ENCODE assay signal across 8 cellular contexts in genomic region chr21:26769613-26770188, GRCh38.
DNase-seq lines count a peak whose midpoint lies in the region; ATAC-seq and TF ChIP-seq lines count a peak whose summit lies in the region.

No MANE protein-coding gene starts in this region.

- H3K9me3 ChIP-seq in KOPT-K1 (ENCODE audit: insufficient read depth, low read length, poor library complexity, severe bottlenecking): no peaks in the 10 kb centered on the region

- H3K4me3 ChIP-seq in AG10803 (ENCODE audit: low read length) (no peak overlapping the region), kidney epithelial cell (ENCODE audit: low read depth, low read length) (no peak overlapping the region)

- H3K36me3 Mint-ChIP-seq in WTC11: no peaks in the 10 kb centered on the region

- H3K27me3 ChIP-seq in kidney epithelial cell (ENCODE audit: control insufficient read depth, insufficient read depth, low read length): no peaks in the 10 kb centered on the region

- TF ChIP-seq CTCF in AG10803 (conservative IDR thresholded peaks at IDR 0.05; ENCODE audit: low read length) (peak; percentile 68), WTC11 (IDR thresholded peaks at IDR 0.05) (peak; percentile 14; the same call in 1 of the 2 replicates), kidney epithelial cell (IDR thresholded peaks at IDR 0.05; ENCODE audit: insufficient read depth, low read length, poor library complexity, severe bottlenecking) (peak; percentile 51)

- H3K4me3 Mint-ChIP-seq in WTC11: no peak overlapping the region

- no peaks in the 10 kb centered on the region for H3K36me3 ChIP-seq in KOPT-K1 (ENCODE audit: insufficient read depth, low read length)
- no peaks in the 10 kb centered on the region for H3K36me3 ChIP-seq in kidney epithelial cell (ENCODE audit: control insufficient read depth, insufficient read depth, low read length)

- H3K27ac ChIP-seq in KOPT-K1 (ENCODE audit: low read depth, low read length, poor library complexity, severe bottlenecking): peak overlapping the region; percentile 16

- no peak overlapping the region for H3K27ac Mint-ChIP-seq in WTC11

- CTCF ChIA-PET in WTC11 (lab: Charles Lee): interaction anchor here (1.1 kb wide), 1 partner anchor 75 kb away, joined by 4 read pairs; no protein-coding TSS in a partner anchor

- ATAC-seq in WTC11: no peak

- H3K27me3 Mint-ChIP-seq in WTC11 (ENCODE audit: low read depth): no peaks in the 10 kb centered on the region

- POLR2A ChIA-PET in WTC11 (lab: Charles Lee): no interaction called here

- no peaks in the 10 kb centered on the region for H3K9me3 Mint-ChIP-seq in WTC11

- peaks cover 3% of the 10 kb centered on the region; the same call in 1 of the 2 replicates for H3K4me1 Mint-ChIP-seq in WTC11

- DNase-seq in AG10803 (ENCODE audit: low read depth) (peak; percentile 70), WTC11 (ENCODE audit: low spot score) (no peak), kidney epithelial cell (ENCODE audit: low read depth) (no peak), OCI-M2 (lab: John Stamatoyannopoulos, UW; ENCODE audit: unreplicated experiment) (no peak), ureter (ENCODE audit: low spot score) (no peak), occipital lobe (lab: John Stamatoyannopoulos, UW) (no peak), ecto neural progenitor cell (ENCODE audit: low spot score) (no peak)

TF ChIP-seq in WTC11, 78 proteins besides CTCF, POLR2A, EP300 and RAD21 (continues in another document):
- TF ChIP-seq NR1H2 (CRISPR knock-in tag; IDR thresholded peaks at IDR 0.05): no peak
- no peak for TF ChIP-seq ZNF232 (CRISPR knock-in tag; IDR thresholded peaks at IDR 0.05)
- no peak for TF ChIP-seq KAT7 (CRISPR knock-in tag; IDR thresholded peaks at IDR 0.05; ENCODE audit: borderline replicate concordance)
- TF ChIP-seq FOXK1 (CRISPR knock-in tag; IDR thresholded peaks at IDR 0.05): no peak
- TF ChIP-seq, protein P1, sequence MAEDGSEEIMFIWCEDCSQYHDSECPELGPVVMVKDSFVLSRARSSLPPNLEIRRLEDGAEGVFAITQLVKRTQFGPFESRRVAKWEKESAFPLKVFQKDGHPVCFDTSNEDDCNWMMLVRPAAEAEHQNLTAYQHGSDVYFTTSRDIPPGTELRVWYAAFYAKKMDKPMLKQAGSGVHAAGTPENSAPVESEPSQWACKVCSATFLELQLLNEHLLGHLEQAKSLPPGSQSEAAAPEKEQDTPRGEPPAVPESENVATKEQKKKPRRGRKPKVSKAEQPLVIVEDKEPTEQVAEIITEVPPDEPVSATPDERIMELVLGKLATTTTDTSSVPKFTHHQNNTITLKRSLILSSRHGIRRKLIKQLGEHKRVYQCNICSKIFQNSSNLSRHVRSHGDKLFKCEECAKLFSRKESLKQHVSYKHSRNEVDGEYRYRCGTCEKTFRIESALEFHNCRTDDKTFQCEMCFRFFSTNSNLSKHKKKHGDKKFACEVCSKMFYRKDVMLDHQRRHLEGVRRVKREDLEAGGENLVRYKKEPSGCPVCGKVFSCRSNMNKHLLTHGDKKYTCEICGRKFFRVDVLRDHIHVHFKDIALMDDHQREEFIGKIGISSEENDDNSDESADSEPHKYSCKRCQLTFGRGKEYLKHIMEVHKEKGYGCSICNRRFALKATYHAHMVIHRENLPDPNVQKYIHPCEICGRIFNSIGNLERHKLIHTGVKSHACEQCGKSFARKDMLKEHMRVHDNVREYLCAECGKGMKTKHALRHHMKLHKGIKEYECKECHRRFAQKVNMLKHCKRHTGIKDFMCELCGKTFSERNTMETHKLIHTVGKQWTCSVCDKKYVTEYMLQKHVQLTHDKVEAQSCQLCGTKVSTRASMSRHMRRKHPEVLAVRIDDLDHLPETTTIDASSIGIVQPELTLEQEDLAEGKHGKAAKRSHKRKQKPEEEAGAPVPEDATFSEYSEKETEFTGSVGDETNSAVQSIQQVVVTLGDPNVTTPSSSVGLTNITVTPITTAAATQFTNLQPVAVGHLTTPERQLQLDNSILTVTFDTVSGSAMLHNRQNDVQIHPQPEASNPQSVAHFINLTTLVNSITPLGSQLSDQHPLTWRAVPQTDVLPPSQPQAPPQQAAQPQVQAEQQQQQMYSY (CRISPR knock-in tag; IDR thresholded peaks at IDR 0.05): no peak
- no peak for TF ChIP-seq FOXP1 (CRISPR knock-in tag; IDR thresholded peaks at IDR 0.05; ENCODE audit: borderline replicate concordance)
- TF ChIP-seq, protein P2, sequence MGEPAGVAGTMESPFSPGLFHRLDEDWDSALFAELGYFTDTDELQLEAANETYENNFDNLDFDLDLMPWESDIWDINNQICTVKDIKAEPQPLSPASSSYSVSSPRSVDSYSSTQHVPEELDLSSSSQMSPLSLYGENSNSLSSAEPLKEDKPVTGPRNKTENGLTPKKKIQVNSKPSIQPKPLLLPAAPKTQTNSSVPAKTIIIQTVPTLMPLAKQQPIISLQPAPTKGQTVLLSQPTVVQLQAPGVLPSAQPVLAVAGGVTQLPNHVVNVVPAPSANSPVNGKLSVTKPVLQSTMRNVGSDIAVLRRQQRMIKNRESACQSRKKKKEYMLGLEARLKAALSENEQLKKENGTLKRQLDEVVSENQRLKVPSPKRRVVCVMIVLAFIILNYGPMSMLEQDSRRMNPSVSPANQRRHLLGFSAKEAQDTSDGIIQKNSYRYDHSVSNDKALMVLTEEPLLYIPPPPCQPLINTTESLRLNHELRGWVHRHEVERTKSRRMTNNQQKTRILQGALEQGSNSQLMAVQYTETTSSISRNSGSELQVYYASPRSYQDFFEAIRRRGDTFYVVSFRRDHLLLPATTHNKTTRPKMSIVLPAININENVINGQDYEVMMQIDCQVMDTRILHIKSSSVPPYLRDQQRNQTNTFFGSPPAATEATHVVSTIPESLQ (CRISPR knock-in tag; IDR thresholded peaks at IDR 0.05): no peak
- no peak for TF ChIP-seq CBFB (CRISPR knock-in tag; IDR thresholded peaks at IDR 0.05; ENCODE audit: low read depth)
- no peak for TF ChIP-seq USF2 (CRISPR knock-in tag; IDR thresholded peaks at IDR 0.05)
- TF ChIP-seq ATF1 (CRISPR knock-in tag; IDR thresholded peaks at IDR 0.05): no peak
- TF ChIP-seq PRRX2 (CRISPR knock-in tag; IDR thresholded peaks at IDR 0.05): no peak
- no peak for TF ChIP-seq HMGXB4 (CRISPR knock-in tag; IDR thresholded peaks at IDR 0.05)
- TF ChIP-seq ZNF532 (CRISPR knock-in tag; IDR thresholded peaks at IDR 0.05; ENCODE audit: borderline replicate concordance): no peak
- TF ChIP-seq OVOL2 (CRISPR knock-in tag; IDR thresholded peaks at IDR 0.05; ENCODE audit: borderline replicate concordance): no peak
- no peak for TF ChIP-seq CREM (CRISPR knock-in tag; IDR thresholded peaks at IDR 0.05)
- no peak for TF ChIP-seq MXD4 (CRISPR knock-in tag; IDR thresholded peaks at IDR 0.05; ENCODE audit: borderline replicate concordance)

Comparison
In these comparisons a context has a peak if more than half of its experiments do, and no peak if none do; other contexts are left out.
1. CTCF ChIP-seq: peak in every context shown above with its lines; median percentile 68 in AG10803; 51 in kidney epithelial cell; 14 in WTC11.